In the genomic region with DNA sequence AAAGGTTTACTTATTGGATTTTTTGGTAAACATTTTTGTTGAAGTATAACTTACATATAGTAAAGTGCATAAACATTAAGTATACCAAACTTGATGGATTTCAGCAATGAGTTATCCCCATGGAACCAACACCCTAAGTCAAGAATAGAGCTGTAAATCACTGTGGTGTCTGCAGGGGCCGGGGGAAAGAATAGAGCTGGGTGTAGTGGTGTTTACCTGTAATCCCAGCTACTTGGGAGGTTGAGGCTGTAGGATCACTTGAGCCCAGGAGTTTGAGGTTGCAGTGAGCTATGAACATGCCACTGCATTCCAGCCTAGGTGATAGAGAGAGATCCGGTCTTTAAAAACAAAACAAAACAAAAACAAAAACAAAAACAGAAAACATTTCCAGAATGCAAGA, we compare ENCODE assay signal across 24 cellular contexts.
"Had no signal": no experiment of that assay in that cellular context is flagged by ENCODE, and none has a peak within 500 bp of the region (broad histone marks: within the 10 kb centered on the region; RNA-seq: fewer than 3 reads in every experiment).

No MANE protein-coding gene starts in this region.

- H3K27ac ChIP-seq: adrenal gland, KMS-11, Peyer's patch, RWPE1, SJCRH30, VCaP had no signal

- H3K9me3 ChIP-seq: adrenal gland, Peyer's patch, SJCRH30, SK-N-SH had no signal

- H3K36me3 ChIP-seq: adrenal gland, Peyer's patch, SJCRH30 had no signal

- ATAC-seq: activated CD4-positive, alpha-beta T cell treated with anti-CD3 and anti-CD28 coated beads for 36 hours; activated T-cell treated with anti-CD3 and anti-CD28 coated beads, Interleukin-2, amount 50 U/mL, for 72 hours had no signal

- H3K27me3 ChIP-seq: adrenal gland, Peyer's patch, SJCRH30 had no signal

- H3K4me2 ChIP-seq: KMS-11, SK-N-SH had no signal

- H3K9ac ChIP-seq: KMS-11, SK-N-SH had no signal

- H3K4me3 ChIP-seq: adrenal gland, Peyer's patch, SJCRH30 had no signal

- DNase-seq: activated CD4-positive, alpha-beta memory T cell treated with anti-CD3 and anti-CD28 coated beads, Interleukin-2, amount 10 ng/mL, durations not matched to agents 7 days and 5 days; activated CD4-positive, alpha-beta T cell treated with anti-CD3 and anti-CD28 coated beads for 36 hours; activated CD4-positive, alpha-beta T cell treated with anti-CD3 and anti-CD28 coated beads, Interleukin-2, amount 50 U/mL, for 1 hour; activated CD8-positive, alpha-beta memory T cell treated with anti-CD3 and anti-CD28 coated beads, Interleukin-2, amount 50 U/mL, for 4 hours; activated naive CD4-positive, alpha-beta T cell treated with anti-CD3 and anti-CD28 coated beads, Interleukin-2, amount 50 U/mL, for 16 hours; activated naive CD8-positive, alpha-beta T cell treated with anti-CD3 and anti-CD28 coated beads, Interleukin-2, amount 10 ng/mL, durations not matched to agents 7 days and 5 days; activated T-cell treated with anti-CD3 and anti-CD28 coated beads, Interleukin-2, amount 50 U/mL, for 72 hours; adrenal gland; anterior cingulate cortex; NCI-H1092; NCI-H1417; NCI-H1930; NCI-H2171 treated with DMSO at 0.1 percent for 48 hours; NCI-H345; NCI-H510A; NCI-H526 treated with DMSO at 0.1 percent for 48 hours; Peyer's patch; Right ventricle myocardium superior; SJCRH30; SK-N-SH; T-helper 1 cell had no signal

- H3K4me1 ChIP-seq: adrenal gland, Peyer's patch, SJCRH30 had no signal
